In the genomic region with DNA sequence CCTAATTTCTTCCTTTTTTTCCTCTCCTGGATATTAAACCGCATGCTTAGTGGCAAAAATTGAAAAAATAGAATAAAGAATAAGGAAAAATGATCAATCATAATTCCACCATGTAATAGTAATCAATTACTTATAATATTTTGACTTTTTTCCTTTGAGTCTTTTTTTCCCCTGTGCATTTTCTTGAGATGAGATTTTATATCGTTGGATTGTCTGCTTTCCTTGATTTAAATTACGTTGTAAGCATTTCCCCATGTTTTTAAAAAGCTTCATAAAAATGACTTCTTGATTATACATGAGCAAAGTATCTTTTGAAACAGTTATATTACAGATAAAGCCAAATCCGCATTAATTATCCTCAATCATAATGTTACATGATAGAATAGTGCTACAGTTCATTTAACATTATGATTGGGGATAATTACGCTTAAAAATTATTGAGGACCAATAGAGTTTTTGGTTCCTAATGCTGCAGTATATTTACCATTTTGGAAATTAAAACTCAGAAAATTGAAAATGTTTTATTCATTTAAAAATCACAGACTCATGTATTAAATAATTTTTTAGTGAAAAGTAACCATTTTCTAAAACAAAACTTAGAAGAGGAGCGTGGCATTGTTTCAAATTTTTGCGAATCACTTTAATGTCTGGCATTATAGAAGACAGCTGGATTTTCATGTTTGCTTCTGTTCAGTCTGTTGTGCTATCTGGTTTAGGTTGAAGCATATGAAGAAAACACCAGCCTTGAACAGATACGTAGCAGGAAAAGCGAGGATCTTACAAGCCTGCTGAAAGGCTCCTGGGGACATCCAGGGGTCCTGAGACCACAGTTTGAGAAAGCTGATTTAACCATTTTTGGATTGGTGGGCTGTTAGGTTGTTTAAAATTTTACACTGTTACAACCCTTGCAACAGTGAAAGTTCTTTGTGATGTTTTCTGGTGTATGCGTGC, we compare ENCODE assay signal across 8 cellular contexts. TPM values are rescaled to one million over a fixed set of nuclear protein-coding genes. Genes with fewer than 3 reads are reported as not detected.
DNase-seq lines count a peak whose midpoint lies in the region; ATAC-seq and TF ChIP-seq lines count a peak whose summit lies in the region.

No MANE protein-coding gene starts in this region.

- TF ChIP-seq CTCF in WTC11 (IDR thresholded peaks at IDR 0.05), result no peak
- no peak for TF ChIP-seq CTCF in omental fat pad (IDR thresholded peaks at IDR 0.05)

- peak overlapping the region; percentile 95 for H3K4me3 Mint-ChIP-seq in WTC11
- peak overlapping the region; percentile 92 to 99 for H3K4me3 Mint-ChIP-seq in stimulated activated naive CD8-positive, alpha-beta T cell treated with anti-CD3 and anti-CD28 coated beads, Interleukin-15, amount 100 ng/mL, for 72 hours

- H3K9me3 ChIP-seq in iPS-18a (ENCODE audit: control insufficient read depth, low read depth, low read length), result no peaks in the 10 kb centered on the region

- peak overlapping the region; percentile 80 for H3K9ac ChIP-seq in iPS-18a (ENCODE audit: low read length)

- peaks cover 11% of the 10 kb centered on the region for H3K36me3 Mint-ChIP-seq in WTC11

- H3K27ac ChIP-seq in iPS-18a (ENCODE audit: low read length), result no peak overlapping the region

- peaks cover 3% of the 10 kb centered on the region for H3K36me3 ChIP-seq in iPS-18a (ENCODE audit: control insufficient read depth, low read depth, low read length)

- ATAC-seq in WTC11 (no peak), GM21619 (IDR thresholded peaks at IDR 0.05; ENCODE audit: unreplicated experiment) (no peak), HG03095 (IDR thresholded peaks at IDR 0.05; ENCODE audit: unreplicated experiment) (no peak), omental fat pad (ENCODE audit: low FRiP score) (no peak)
- no peak for ATAC-seq in stimulated activated naive CD8-positive, alpha-beta T cell treated with anti-CD3 and anti-CD28 coated beads, Interleukin-15, amount 100 ng/mL, for 72 hours

- no peaks in the 10 kb centered on the region for H3K27me3 ChIP-seq in iPS-18a (ENCODE audit: control insufficient read depth, insufficient read depth, low read length)

- H3K4me1 Mint-ChIP-seq in WTC11, result peaks cover 11% of the 10 kb centered on the region
- H3K4me1 Mint-ChIP-seq in stimulated activated naive CD8-positive, alpha-beta T cell treated with anti-CD3 and anti-CD28 coated beads, Interleukin-15, amount 100 ng/mL, for 72 hours, result peaks cover 27% of the 10 kb centered on the region

- H3K9me3 Mint-ChIP-seq in WTC11, result no peaks in the 10 kb centered on the region
- no peaks in the 10 kb centered on the region for H3K9me3 Mint-ChIP-seq in stimulated activated naive CD8-positive, alpha-beta T cell treated with anti-CD3 and anti-CD28 coated beads, Interleukin-15, amount 100 ng/mL, for 72 hours

- peak overlapping the region; percentile 90; the same call in 1 of the 2 replicates for H3K27ac Mint-ChIP-seq in WTC11
- H3K27ac Mint-ChIP-seq in stimulated activated naive CD8-positive, alpha-beta T cell treated with anti-CD3 and anti-CD28 coated beads, Interleukin-15, amount 100 ng/mL, for 72 hours, result peak overlapping the region in 1 of 2 donors; percentile 88

- peaks cover 10% of the 10 kb centered on the region for H3K4me1 ChIP-seq in iPS-18a (ENCODE audit: control insufficient read depth, low read depth, low read length)

- DNase-seq in NCI-H82 (lab: John Stamatoyannopoulos, UW) (peak; percentile 16), NCI-H82 treated with DMSO at 0.1 percent for 48 hours (lab: John Stamatoyannopoulos, UW; ENCODE audit: unreplicated experiment) (no peak), WTC11 (ENCODE audit: low spot score) (no peak), omental fat pad (ENCODE audit: low spot score) (no peak)
- no peak for DNase-seq in stimulated activated naive CD8-positive, alpha-beta T cell treated with anti-CD3 and anti-CD28 coated beads, Interleukin-15, amount 100 ng/mL, for 72 hours

- peak overlapping the region; percentile 98 for H3K4me3 ChIP-seq in iPS-18a (ENCODE audit: low read length)

- POLR2A ChIA-PET in WTC11 (lab: Charles Lee), result no interaction called here

- no peaks in the 10 kb centered on the region for H3K27me3 Mint-ChIP-seq in WTC11 (ENCODE audit: low read depth)
- H3K27me3 Mint-ChIP-seq in stimulated activated naive CD8-positive, alpha-beta T cell treated with anti-CD3 and anti-CD28 coated beads, Interleukin-15, amount 100 ng/mL, for 72 hours, result no peaks in the 10 kb centered on the region

- CTCF ChIA-PET in WTC11 (lab: Charles Lee), result interaction anchor here (3.5 kb wide), 1 partner anchor 63 kb away, joined by 18 read pairs; no protein-coding TSS in a partner anchor

TF ChIP-seq in WTC11, 78 proteins besides CTCF, POLR2A, EP300 and RAD21:
- no peak for TF ChIP-seq NR2C2 (CRISPR knock-in tag; IDR thresholded peaks at IDR 0.05)
- TF ChIP-seq HMGA2 (CRISPR knock-in tag; IDR thresholded peaks at IDR 0.05), result no peak
- TF ChIP-seq FOXJ3 (CRISPR knock-in tag; IDR thresholded peaks at IDR 0.05; ENCODE audit: borderline replicate concordance), result no peak
- TF ChIP-seq, protein P1, sequence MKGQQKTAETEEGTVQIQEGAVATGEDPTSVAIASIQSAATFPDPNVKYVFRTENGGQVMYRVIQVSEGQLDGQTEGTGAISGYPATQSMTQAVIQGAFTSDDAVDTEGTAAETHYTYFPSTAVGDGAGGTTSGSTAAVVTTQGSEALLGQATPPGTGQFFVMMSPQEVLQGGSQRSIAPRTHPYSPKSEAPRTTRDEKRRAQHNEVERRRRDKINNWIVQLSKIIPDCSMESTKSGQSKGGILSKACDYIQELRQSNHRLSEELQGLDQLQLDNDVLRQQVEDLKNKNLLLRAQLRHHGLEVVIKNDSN (CRISPR knock-in tag; IDR thresholded peaks at IDR 0.05), result no peak
- TF ChIP-seq, protein P2, sequence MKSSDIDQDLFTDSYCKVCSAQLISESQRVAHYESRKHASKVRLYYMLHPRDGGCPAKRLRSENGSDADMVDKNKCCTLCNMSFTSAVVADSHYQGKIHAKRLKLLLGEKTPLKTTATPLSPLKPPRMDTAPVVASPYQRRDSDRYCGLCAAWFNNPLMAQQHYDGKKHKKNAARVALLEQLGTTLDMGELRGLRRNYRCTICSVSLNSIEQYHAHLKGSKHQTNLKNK (CRISPR knock-in tag; IDR thresholded peaks at IDR 0.05), result no peak
- TF ChIP-seq, protein P3, sequence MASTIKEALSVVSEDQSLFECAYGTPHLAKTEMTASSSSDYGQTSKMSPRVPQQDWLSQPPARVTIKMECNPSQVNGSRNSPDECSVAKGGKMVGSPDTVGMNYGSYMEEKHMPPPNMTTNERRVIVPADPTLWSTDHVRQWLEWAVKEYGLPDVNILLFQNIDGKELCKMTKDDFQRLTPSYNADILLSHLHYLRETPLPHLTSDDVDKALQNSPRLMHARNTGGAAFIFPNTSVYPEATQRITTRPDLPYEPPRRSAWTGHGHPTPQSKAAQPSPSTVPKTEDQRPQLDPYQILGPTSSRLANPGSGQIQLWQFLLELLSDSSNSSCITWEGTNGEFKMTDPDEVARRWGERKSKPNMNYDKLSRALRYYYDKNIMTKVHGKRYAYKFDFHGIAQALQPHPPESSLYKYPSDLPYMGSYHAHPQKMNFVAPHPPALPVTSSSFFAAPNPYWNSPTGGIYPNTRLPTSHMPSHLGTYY (CRISPR knock-in tag; IDR thresholded peaks at IDR 0.05), result no peak
- TF ChIP-seq SOX15 (CRISPR knock-in tag; IDR thresholded peaks at IDR 0.05), result no peak
- TF ChIP-seq JUN (CRISPR knock-in tag; IDR thresholded peaks at IDR 0.05), result no peak
- no peak for TF ChIP-seq ELF4 (CRISPR knock-in tag; IDR thresholded peaks at IDR 0.05; ENCODE audit: low read depth)

RNA-seq across cellular contexts. Expression of a gene that starts 1.4 kb away (rescaled TPM):
- 25.3 to 35.1 TPM (median 32.5 TPM) in 3 replicates for total RNA-seq in WTC11 (2021)
- 10 to 100 TPM; 24.2 to 71.2 (median 30.5) TPM for total RNA-seq in omental fat pad
